ENCODE assay signal across 19 cellular contexts in the genomic region with DNA sequence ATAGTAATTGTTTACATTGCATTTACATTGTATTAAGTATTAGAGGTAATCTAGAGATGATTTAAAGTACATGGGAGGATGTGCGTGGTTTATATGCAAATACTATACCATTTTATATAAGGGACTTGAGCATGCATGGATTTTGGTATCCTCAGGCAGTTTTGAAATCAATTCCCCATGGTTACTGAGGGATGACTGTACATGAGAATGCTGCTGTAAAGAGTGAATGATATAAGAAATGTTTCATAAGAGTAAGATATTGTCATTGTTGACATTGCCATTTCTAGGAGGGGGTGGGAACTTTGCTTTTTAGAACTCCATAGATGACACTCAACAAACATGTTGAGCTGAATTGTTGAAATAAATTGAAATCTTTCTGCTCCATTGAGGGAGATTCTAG.
DNase-seq lines count a peak whose midpoint lies in the region; ATAC-seq and TF ChIP-seq lines count a peak whose summit lies in the region.
"Had no signal": no experiment of that assay in that cellular context is flagged by ENCODE, and none has a peak within 500 bp of the region (broad histone marks: within the 10 kb centered on the region; RNA-seq: fewer than 3 reads in every experiment).

No MANE protein-coding gene starts in this region.

- TF ChIP-seq POLR2A in IMR-90 (IDR thresholded peaks at IDR 0.05; ENCODE audit: low read depth, low read length), result no peak
- TF ChIP-seq POLR2A in erythroblast (IDR thresholded peaks at IDR 0.05; ENCODE audit: low read length), result no peak

- WGBS in IMR-90 (ENCODE audit: extremely low coverage in 2 of 2, insufficient read length in 1 of 2), 2 experiments, result no CpG with 5 or more reads among the region's 1 CpG
- WGBS in hepatocyte (ENCODE audit: low lambda C conversion rate, missing lambda C conversion rate), result 96% methylated on average over 1 of the region's 1 CpG

- H3K4me1 ChIP-seq in BLaER1 (peaks cover 25% of the 10 kb centered on the region), IMR-90 (ENCODE audit: control insufficient read depth, insufficient read depth, low read length) (no peaks in the 10 kb centered on the region), hepatocyte (ENCODE audit: insufficient read depth) (no peaks in the 10 kb centered on the region)
- H3K4me1 ChIP-seq: Caco-2 had no signal

- no peaks in the 10 kb centered on the region for H3K27me3 ChIP-seq in BLaER1
- no peaks in the 10 kb centered on the region for H3K27me3 ChIP-seq in IMR-90 (ENCODE audit: control insufficient read depth, insufficient read depth, low read length)
- H3K27me3 ChIP-seq in hepatocyte, result no peaks in the 10 kb centered on the region

- H2BK120ac ChIP-seq in IMR-90 (ENCODE audit: low read depth, low read length), result no peak overlapping the region

- no peak overlapping the region for H3K14ac ChIP-seq in IMR-90 (replicated peaks; ENCODE audit: low read depth, low read length)

- BruUV-seq in IMR-90 (replicated peaks; lab: Mats Ljungman, UMichigan), result no TSS peak

- no peak overlapping the region for H3K18ac ChIP-seq in IMR-90 (ENCODE audit: low read depth, low read length)

- no peak overlapping the region for H2BK20ac ChIP-seq in IMR-90 (ENCODE audit: low read depth, low read length)

- no peaks in the 10 kb centered on the region for H3K9me3 ChIP-seq in BLaER1
- H3K9me3 ChIP-seq in IMR-90 (ENCODE audit: control insufficient read depth, insufficient read depth, low read length), result no peaks in the 10 kb centered on the region
- no peaks in the 10 kb centered on the region for H3K9me3 ChIP-seq in hepatocyte (ENCODE audit: low read depth)
- H3K9me3 ChIP-seq: Caco-2 had no signal

- H3K79me1 ChIP-seq in IMR-90 (ENCODE audit: low read depth in 1 of 2, low read length in 2 of 2), result no peaks in the 10 kb centered on the region

- no peak overlapping the region for H3K23ac ChIP-seq in IMR-90 (ENCODE audit: low read depth, low read length)

- in situ Hi-C loops in IMR-90 (cut with MboI; ENCODE audit: low sequenced_read_pairs), result no loop called here

- H3K36me3 ChIP-seq in BLaER1 (no peaks in the 10 kb centered on the region), IMR-90 (ENCODE audit: control insufficient read depth, insufficient read depth, low read length) (no peaks in the 10 kb centered on the region), hepatocyte (replicated peaks; ENCODE audit: insufficient read depth, low read depth) (no peaks in the 10 kb centered on the region)

- H4K8ac ChIP-seq in IMR-90 (ENCODE audit: low read depth in 2 of 2, low read length in 2 of 2), result no peak overlapping the region

- CTCF ChIA-PET in IMR-90 (lab: Yijun Ruan, JAX), result no interaction called here

- no peak overlapping the region for H4K5ac ChIP-seq in IMR-90 (ENCODE audit: low read depth, low read length)

- H3K9me2 ChIP-seq in hepatocyte (replicated peaks; ENCODE audit: insufficient read depth), result no peaks in the 10 kb centered on the region

- TF ChIP-seq CTCF in IMR-90 (conservative IDR thresholded peaks at IDR 0.05; ENCODE audit: low read depth, low read length), result no peak
- TF ChIP-seq CTCF in endothelial cell (IDR thresholded peaks at IDR 0.05; ENCODE audit: unreplicated experiment), result no peak
- no peak for TF ChIP-seq CTCF in hepatocyte (IDR thresholded peaks at IDR 0.05; ENCODE audit: poor library complexity)

- no peak overlapping the region for H2AK9ac ChIP-seq in IMR-90 (replicated peaks; ENCODE audit: low read depth, low read length, poor library complexity)

- H3K9ac ChIP-seq in BLaER1 (no peak overlapping the region), IMR-90 (ENCODE audit: low read depth, low read length) (no peak overlapping the region)

- ATAC-seq in IMR-90 (ENCODE audit: low read depth), result no peak
- no peak for ATAC-seq in GM19452 (IDR thresholded peaks at IDR 0.05; ENCODE audit: unreplicated experiment)
- ATAC-seq: HCT116 had no signal

- no peak overlapping the region for H2AK5ac ChIP-seq in IMR-90 (ENCODE audit: low read depth, low read length)

- no peak overlapping the region for H2BK5ac ChIP-seq in IMR-90 (ENCODE audit: low read depth, low read length, poor library complexity, severe bottlenecking)

- peaks cover 5% of the 10 kb centered on the region for H3K27me3 Mint-ChIP-seq in endothelial cell (ENCODE audit: unreplicated experiment)
- H3K27me3 Mint-ChIP-seq: B cell; CD4-positive, CD25-positive, alpha-beta regulatory T cell had no signal

- H3K4me3 ChIP-seq in BLaER1 (no peak overlapping the region), IMR-90 (ENCODE audit: insufficient read depth, low read depth, low read length) (no peak overlapping the region), hepatocyte (no peak overlapping the region)

- peak overlapping the region; percentile 79 for H3K4me2 ChIP-seq in BLaER1
- no peak overlapping the region for H3K4me2 ChIP-seq in IMR-90 (ENCODE audit: low read depth, low read length)
- H3K4me2 ChIP-seq in hepatocyte, result no peak overlapping the region

- no peaks in the 10 kb centered on the region for H3K36me3 Mint-ChIP-seq in endothelial cell (ENCODE audit: low read depth, unreplicated experiment)

- H4K20me1 ChIP-seq in BLaER1, result no peaks in the 10 kb centered on the region
- no peaks in the 10 kb centered on the region for H4K20me1 ChIP-seq in IMR-90 (ENCODE audit: insufficient read depth, low read length)
- no peaks in the 10 kb centered on the region for H4K20me1 ChIP-seq in hepatocyte (ENCODE audit: insufficient read depth, poor library complexity, severe bottlenecking)

- H3K9me1 ChIP-seq in IMR-90 (ENCODE audit: insufficient read depth, low read length), result no peaks in the 10 kb centered on the region

- no peak for TF ChIP-seq RAD21 in IMR-90 (IDR thresholded peaks at IDR 0.05; ENCODE audit: low read length)

- dilution Hi-C loops in IMR-90 (cut with HindIII; ENCODE audit: low sequenced_read_pairs, unreplicated experiment), result no loop called here

- H3K27ac Mint-ChIP-seq in endothelial cell (ENCODE audit: unreplicated experiment), result peak overlapping the region; percentile 6
- H3K27ac Mint-ChIP-seq: B cell; CD4-positive, CD25-positive, alpha-beta regulatory T cell; HFFc6 had no signal

- DNase-seq in IMR-90 (peak; percentile 5), endothelial cell (ENCODE audit: low spot score) (no peak), fibroblast of peridontal ligament (ENCODE audit: extremely low read depth) (peak; percentile 41), erythroblast (lab: John Stamatoyannopoulos, UW) (no peak), hepatocyte (ENCODE audit: low spot score) (no peak)
- no peak for DNase-seq in stimulated activated CD4-positive, alpha-beta T cell treated with anti-CD3 and anti-CD28 coated beads, Interleukin-4, amount 100 ng/mL, for 24 hours
- DNase-seq: C1 segment of cervical spinal cord; Caco-2; CD4-positive, CD25-positive, alpha-beta regulatory T cell; DMS153; DMS79; GDM1; GOT3; H7; HFFc6 had no signal

- no peak overlapping the region for H2AFZ ChIP-seq in IMR-90 (replicated peaks; ENCODE audit: low read length, poor library complexity)
- H2AFZ ChIP-seq in hepatocyte, result no peak overlapping the region

- H3K4me1 Mint-ChIP-seq in endothelial cell (ENCODE audit: unreplicated experiment), result peaks cover 53% of the 10 kb centered on the region
- H3K4me1 Mint-ChIP-seq: CD4-positive, CD25-positive, alpha-beta regulatory T cell had no signal

- intact Hi-C loops in IMR-90 (cut with micrococcal nuclease), result no loop called here

- H3K9me3 Mint-ChIP-seq in endothelial cell (ENCODE audit: unreplicated experiment), result no peaks in the 10 kb centered on the region
- H3K9me3 Mint-ChIP-seq: HFFc6 had no signal

- H3K27ac ChIP-seq in BLaER1, result no peak overlapping the region
- no peak overlapping the region for H3K27ac ChIP-seq in IMR-90 (ENCODE audit: insufficient read depth, low read length)
- no peak overlapping the region for H3K27ac ChIP-seq in hepatocyte

- no peak overlapping the region for H2BK15ac ChIP-seq in IMR-90 (ENCODE audit: low read depth, low read length)

- H3K4ac ChIP-seq in IMR-90 (ENCODE audit: low read depth, low read length), result no peak overlapping the region

- H3K79me2 ChIP-seq in hepatocyte, result no peaks in the 10 kb centered on the region

- POLR2A ChIA-PET in IMR-90 (lab: Charles Lee; ENCODE audit: unreplicated experiment), result no interaction called here

- H4K91ac ChIP-seq in IMR-90 (ENCODE audit: insufficient read depth, low read depth, low read length), result no peak overlapping the region

- no peak overlapping the region for H3K56ac ChIP-seq in IMR-90 (ENCODE audit: extremely low read depth, insufficient read depth, low read length)

- H3K4me3 Mint-ChIP-seq in endothelial cell (ENCODE audit: unreplicated experiment), result no peak overlapping the region
- H3K4me3 Mint-ChIP-seq: B cell; CD4-positive, CD25-positive, alpha-beta regulatory T cell; HFFc6 had no signal

TF ChIP-seq in IMR-90, 13 proteins besides CTCF, POLR2A, EP300 and RAD21 (continues in another document):
- no peak for TF ChIP-seq SMC3 (IDR thresholded peaks at IDR 0.05; ENCODE audit: low read depth, low read length)
- TF ChIP-seq RCOR1 (IDR thresholded peaks at IDR 0.05; ENCODE audit: insufficient replicate concordance, low read length), result no peak
- TF ChIP-seq USF2 (IDR thresholded peaks at IDR 0.05; ENCODE audit: low read depth, low read length), result no peak
- TF ChIP-seq FOS (IDR thresholded peaks at IDR 0.05; ENCODE audit: low read depth, low read length), result no peak
- TF ChIP-seq CHD1 (IDR thresholded peaks at IDR 0.05; ENCODE audit: low read depth, low read length), result no peak
- no peak for TF ChIP-seq NFE2L2 (IDR thresholded peaks at IDR 0.05; ENCODE audit: low read depth, low read length)
- TF ChIP-seq CEBPB (IDR thresholded peaks at IDR 0.05; ENCODE audit: low read depth, low read length), result no peak
- TF ChIP-seq MAFK (IDR thresholded peaks at IDR 0.05; ENCODE audit: low read depth, low read length), result no peak
- TF ChIP-seq ELK1 (IDR thresholded peaks at IDR 0.05; ENCODE audit: borderline replicate concordance, low read depth, low read length), result no peak
- no peak for TF ChIP-seq BHLHE40 (IDR thresholded peaks at IDR 0.05; ENCODE audit: low read depth, low read length)

Comparison
In these comparisons a context has a peak if more than half of its experiments do, and no peak if none do; other contexts are left out.
1. DNase-seq: peak in IMR-90 (single experiment) and fibroblast of peridontal ligament (single experiment); none in endothelial cell (single experiment), erythroblast (0 of 2), stimulated activated CD4-positive, alpha-beta T cell treated with anti-CD3 and anti-CD28 coated beads, Interleukin-4, amount 100 ng/mL, for 24 hours (single experiment) and hepatocyte (single experiment).